ENCODE assay signal across 8 cellular contexts in the genomic region with DNA sequence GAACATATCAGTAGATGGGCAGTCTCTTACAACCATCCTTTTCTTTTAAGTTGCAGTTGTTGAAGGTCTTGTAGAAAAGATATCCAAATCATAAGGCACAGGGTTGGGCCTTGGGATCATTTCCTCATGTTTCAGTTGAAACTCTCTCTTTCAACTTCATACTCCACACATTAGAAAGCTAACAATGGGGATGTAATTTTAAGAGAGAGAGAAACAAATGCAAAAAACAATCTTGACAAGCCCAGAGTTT.
DNase-seq lines count a peak whose midpoint lies in the region; ATAC-seq, FAIRE-seq and TF ChIP-seq lines count a peak whose summit lies in the region.

No MANE protein-coding gene starts in this region.

- H3K9ac ChIP-seq in keratinocyte (ENCODE audit: control insufficient read depth, extremely low read depth, insufficient read depth, low read length), result no peak overlapping the region

- ATAC-seq in Right ventricle myocardium superior (ENCODE audit: poor library complexity) (no peak), HG03135 (IDR thresholded peaks at IDR 0.05; ENCODE audit: unreplicated experiment) (no peak), GM21786 (IDR thresholded peaks at IDR 0.05; ENCODE audit: unreplicated experiment) (no peak), T-cell (replicated peaks in 1 of 4) (no peak)
- no peak for ATAC-seq in activated naive CD8-positive, alpha-beta T cell treated with anti-CD3 and anti-CD28 coated beads, Interleukin-2, amount 10 ng/mL, durations not matched to agents 7 days and 5 days (ENCODE audit: low read depth)

- no peak for TF ChIP-seq CTCF in left ventricle myocardium inferior (IDR thresholded peaks at IDR 0.05; ENCODE audit: borderline replicate concordance)
- no peak for TF ChIP-seq CTCF in keratinocyte (optimal IDR thresholded peaks at IDR 0.05 in 1 of 3, IDR thresholded peaks at IDR 0.05 in 1 of 3, conservative IDR thresholded peaks at IDR 0.05 in 1 of 3; ENCODE audit: extremely low read depth in 1 of 3, insufficient read depth in 2 of 3, low read length in 3 of 3)
- no peak for TF ChIP-seq CTCF in vagina (IDR thresholded peaks at IDR 0.05)

- H3K27ac Mint-ChIP-seq in activated naive CD8-positive, alpha-beta T cell treated with anti-CD3 and anti-CD28 coated beads, Interleukin-2, amount 10 ng/mL, durations not matched to agents 7 days and 5 days, result peak overlapping the region; percentile 73
- no peak overlapping the region for H3K27ac Mint-ChIP-seq in T-cell

- no peak overlapping the region for H3K4me3 Mint-ChIP-seq in activated naive CD8-positive, alpha-beta T cell treated with anti-CD3 and anti-CD28 coated beads, Interleukin-2, amount 10 ng/mL, durations not matched to agents 7 days and 5 days
- peak overlapping the region in 1 of 3 donors; percentile 25 for H3K4me3 Mint-ChIP-seq in T-cell

- FAIRE-seq in keratinocyte (lab: Jason Lieb, UNC), result peak; percentile 71

- H3K27me3 Mint-ChIP-seq in activated naive CD8-positive, alpha-beta T cell treated with anti-CD3 and anti-CD28 coated beads, Interleukin-2, amount 10 ng/mL, durations not matched to agents 7 days and 5 days, result peaks cover 6% of the 10 kb centered on the region
- peaks cover 7 to 11% of the 10 kb centered on the region in 2 donors for H3K27me3 Mint-ChIP-seq in T-cell

- no peaks in the 10 kb centered on the region for H3K36me3 ChIP-seq in left ventricle myocardium inferior
- no peaks in the 10 kb centered on the region for H3K36me3 ChIP-seq in keratinocyte (ENCODE audit: control insufficient read depth in 2 of 2, extremely low read depth in 1 of 2, insufficient read depth in 2 of 2, low read length in 2 of 2)
- no peaks in the 10 kb centered on the region for H3K36me3 ChIP-seq in vagina

- no peaks in the 10 kb centered on the region for H3K9me3 Mint-ChIP-seq in activated naive CD8-positive, alpha-beta T cell treated with anti-CD3 and anti-CD28 coated beads, Interleukin-2, amount 10 ng/mL, durations not matched to agents 7 days and 5 days
- peaks cover 2 to 12% (median 11%) of the 10 kb centered on the region in 3 donors for H3K9me3 Mint-ChIP-seq in T-cell

- intact Hi-C loops in left ventricle myocardium inferior (cut with micrococcal nuclease), result no loop called here
- intact Hi-C loops in Right ventricle myocardium superior (cut with DNase I), result no loop called here
- intact Hi-C loops in vagina (cut with DNase I), result no loop called here

- peaks cover 10% of the 10 kb centered on the region for H3K4me1 Mint-ChIP-seq in activated naive CD8-positive, alpha-beta T cell treated with anti-CD3 and anti-CD28 coated beads, Interleukin-2, amount 10 ng/mL, durations not matched to agents 7 days and 5 days
- H3K4me1 Mint-ChIP-seq in T-cell, result peaks cover 0 to 4% (median 2%) of the 10 kb centered on the region in 3 donors

- H3K4me3 ChIP-seq in left ventricle myocardium inferior (peak overlapping the region; percentile 87), keratinocyte (ENCODE audit: control insufficient read depth in 2 of 3, extremely low read depth in 1 of 3, insufficient read depth in 2 of 3, low read depth in 1 of 3, low read length in 3 of 3) (peak overlapping the region in 1 of 3 experiments; percentile 62), vagina (peak overlapping the region; percentile 58 to 64)

- no peaks in the 10 kb centered on the region for H3K9me1 ChIP-seq in keratinocyte (ENCODE audit: control insufficient read depth, extremely low read depth, insufficient read depth, low read length)

- H3K36me3 Mint-ChIP-seq in activated naive CD8-positive, alpha-beta T cell treated with anti-CD3 and anti-CD28 coated beads, Interleukin-2, amount 10 ng/mL, durations not matched to agents 7 days and 5 days, result no peaks in the 10 kb centered on the region
- H3K36me3 Mint-ChIP-seq in T-cell, result no peaks in the 10 kb centered on the region

- H3K4me2 ChIP-seq in keratinocyte (ENCODE audit: control insufficient read depth, extremely low read depth, insufficient read depth, low read depth, low read length), result peak overlapping the region; percentile 90

- H3K27me3 ChIP-seq in left ventricle myocardium inferior (ENCODE audit: low read depth) (peaks cover 54% of the 10 kb centered on the region), keratinocyte (ENCODE audit: control insufficient read depth, extremely low read depth, insufficient read depth, low read length) (no peaks in the 10 kb centered on the region), vagina (no peaks in the 10 kb centered on the region)

- POLR2A ChIA-PET in activated naive CD8-positive, alpha-beta T cell treated with anti-CD3 and anti-CD28 coated beads, Interleukin-2, amount 10 ng/mL, durations not matched to agents 7 days and 5 days (lab: Charles Lee), result no interaction called here
- POLR2A ChIA-PET in T-cell (lab: Charles Lee), result no interaction called here

- DNase-seq in left ventricle myocardium inferior, result no peak
- no peak for DNase-seq in Right ventricle myocardium superior
- DNase-seq in activated naive CD8-positive, alpha-beta T cell treated with anti-CD3 and anti-CD28 coated beads, Interleukin-2, amount 10 ng/mL, durations not matched to agents 7 days and 5 days, result no peak
- no peak for DNase-seq in keratinocyte (ENCODE audit: low read depth, low spot score)
- no peak for DNase-seq in vagina (ENCODE audit: extremely low spot score in 2 of 2)
- no peak for DNase-seq in T-cell

- no peak for TF ChIP-seq POLR2A in vagina (IDR thresholded peaks at IDR 0.05)

- peaks cover 31% of the 10 kb centered on the region for H3K79me2 ChIP-seq in keratinocyte (ENCODE audit: control insufficient read depth, insufficient read depth, low read length)

- H4K20me1 ChIP-seq in keratinocyte (ENCODE audit: control insufficient read depth, extremely low read depth, insufficient read depth, low read length), result no peaks in the 10 kb centered on the region

- peak overlapping the region; percentile 90 for H2AFZ ChIP-seq in keratinocyte (ENCODE audit: control insufficient read depth, low read length)

- peaks cover 28% of the 10 kb centered on the region for H3K4me1 ChIP-seq in left ventricle myocardium inferior
- H3K4me1 ChIP-seq in keratinocyte (ENCODE audit: control insufficient read depth, extremely low read depth, insufficient read depth, low read length), result peaks cover 14% of the 10 kb centered on the region
- H3K4me1 ChIP-seq in vagina, result peaks cover 6% of the 10 kb centered on the region

- H3K9me3 ChIP-seq in left ventricle myocardium inferior (replicated peaks), result no peaks in the 10 kb centered on the region
- no peaks in the 10 kb centered on the region for H3K9me3 ChIP-seq in keratinocyte (ENCODE audit: control insufficient read depth, low read depth, low read length)
- H3K9me3 ChIP-seq in vagina, result no peaks in the 10 kb centered on the region

- CTCF ChIA-PET in T-cell (lab: Charles Lee), result no interaction called here

- H3K27ac ChIP-seq in left ventricle myocardium inferior (replicated peaks), result peak overlapping the region; percentile 90
- H3K27ac ChIP-seq in keratinocyte (ENCODE audit: control insufficient read depth, insufficient read depth, low read length), result peak overlapping the region; percentile 80
- H3K27ac ChIP-seq in vagina, result peak overlapping the region; percentile 81

- dilution Hi-C loops in keratinocyte (cut with MboI; ENCODE audit: extremely low pct_ligation_motif_present, low sequenced_read_pairs), result no loop called here
